ENCODE assay signal across 11 cellular contexts in the genomic region with DNA sequence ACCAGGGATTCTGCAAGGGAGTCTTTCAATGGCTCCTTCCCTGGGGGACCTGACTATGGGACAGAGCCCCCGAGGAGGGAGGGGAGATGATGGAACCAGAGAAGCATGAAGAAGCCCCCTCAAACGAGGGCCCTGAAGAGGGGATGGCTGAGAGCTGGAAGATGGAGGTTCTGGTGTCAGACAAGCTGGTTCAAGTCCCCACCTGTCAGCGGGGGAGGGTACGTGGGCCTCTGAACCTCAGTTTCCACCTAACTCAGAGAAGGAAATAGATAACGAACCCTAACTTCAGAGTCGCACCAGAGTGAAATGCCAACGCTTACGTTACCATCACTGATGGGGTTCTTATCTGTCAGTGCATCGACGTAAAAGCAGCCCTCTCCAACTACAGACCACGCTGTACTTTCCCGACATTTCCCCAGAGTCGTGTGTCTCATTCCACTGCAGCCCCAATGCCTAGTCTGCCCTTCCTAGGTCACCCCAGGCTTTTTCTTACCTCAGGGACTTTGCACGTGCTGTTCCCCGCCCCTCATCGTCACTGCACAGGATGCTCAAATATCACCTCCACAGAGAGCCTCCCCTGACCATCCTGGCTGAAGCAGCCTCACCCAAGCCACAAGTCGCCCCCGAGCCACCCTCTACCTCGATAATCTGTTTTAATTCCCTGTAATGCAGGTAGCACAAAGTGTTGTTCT.
DNase-seq lines count a peak whose midpoint lies in the region; ATAC-seq and TF ChIP-seq lines count a peak whose summit lies in the region.
"Had no signal": no experiment of that assay in that cellular context is flagged by ENCODE, and none has a peak within 500 bp of the region (broad histone marks: within the 10 kb centered on the region; RNA-seq: fewer than 3 reads in every experiment).

No MANE protein-coding gene starts in this region.

- WGBS in spleen, 5 donors = 63 to 83% (median 78%) methylated on average over 19 of the region's 19 CpGs

- peak; percentile 10 for ATAC-seq in activated CD8-positive, alpha-beta memory T cell treated with anti-CD3 and anti-CD28 coated beads, Interleukin-2, amount 10 ng/mL, durations not matched to agents 7 days and 5 days
- ATAC-seq: left ventricle myocardium superior had no signal

- intact Hi-C loops in spleen (cut with DNase I; ENCODE audit: low total_unique reads) = no loop called here

- no peak overlapping the region for H3K4me3 ChIP-seq in spleen
- H3K4me3 ChIP-seq: tibial nerve had no signal

- peaks cover 47 to 100% (median 94%) of the 10 kb centered on the region in 6 donors for H3K4me1 ChIP-seq in spleen

- H3K27me3 ChIP-seq in spleen (replicated peaks in 1 of 7) = no peaks in the 10 kb centered on the region
- H3K27me3 ChIP-seq: tibial nerve had no signal

- no peaks in the 10 kb centered on the region for H3K9me3 Mint-ChIP-seq in activated CD8-positive, alpha-beta memory T cell treated with anti-CD3 and anti-CD28 coated beads, Interleukin-2, amount 10 ng/mL, durations not matched to agents 7 days and 5 days (ENCODE audit: low read depth)

- peaks cover 0 to 5% (median 0%) of the 10 kb centered on the region in 8 donors for H3K9me3 ChIP-seq in spleen

- peaks cover 24% of the 10 kb centered on the region for H3K36me3 Mint-ChIP-seq in activated CD8-positive, alpha-beta memory T cell treated with anti-CD3 and anti-CD28 coated beads, Interleukin-2, amount 10 ng/mL, durations not matched to agents 7 days and 5 days

- DNase-seq in activated CD8-positive, alpha-beta memory T cell treated with anti-CD3 and anti-CD28 coated beads, Interleukin-2, amount 10 ng/mL, durations not matched to agents 7 days and 5 days = peak; percentile 72
- DNase-seq in activated CD8-positive, alpha-beta memory T cell treated with anti-CD3 and anti-CD28 coated beads, Interleukin-2, amount 50 U/mL, for 48 hours = no peak
- peak; percentile 63 for DNase-seq in T-helper 22 cell (ENCODE audit: low read depth)
- no peak for DNase-seq in caudate nucleus (lab: John Stamatoyannopoulos, UW)
- DNase-seq in spleen = no peak
- no peak for DNase-seq in GM20000 (ENCODE audit: low spot score)
- DNase-seq in NCI-H1930 (lab: John Stamatoyannopoulos, UW) = no peak
- no peak for DNase-seq in occipital lobe (lab: John Stamatoyannopoulos, UW)
- DNase-seq: anterior cingulate cortex, left ventricle myocardium superior had no signal

- peaks cover 0 to 37% (median 0%) of the 10 kb centered on the region in 6 donors for H3K36me3 ChIP-seq in spleen
- H3K36me3 ChIP-seq: tibial nerve had no signal

- peak overlapping the region; percentile 14 for H3K27ac ChIP-seq in caudate nucleus (ENCODE audit: low read depth, low read length)
- peak overlapping the region in 5 of 8 donors; percentile 19 to 97 (median 89) for H3K27ac ChIP-seq in spleen
- H3K27ac ChIP-seq: tibial nerve had no signal

- H3K4me3 Mint-ChIP-seq in activated CD8-positive, alpha-beta memory T cell treated with anti-CD3 and anti-CD28 coated beads, Interleukin-2, amount 10 ng/mL, durations not matched to agents 7 days and 5 days = peak overlapping the region; percentile 37

- TF ChIP-seq POLR2A in spleen (IDR thresholded peaks at IDR 0.05) = no peak

- H3K4me1 Mint-ChIP-seq in activated CD8-positive, alpha-beta memory T cell treated with anti-CD3 and anti-CD28 coated beads, Interleukin-2, amount 10 ng/mL, durations not matched to agents 7 days and 5 days = peaks cover 90% of the 10 kb centered on the region

- TF ChIP-seq CTCF in spleen (IDR thresholded peaks at IDR 0.05 in 8 of 11, conservative IDR thresholded peaks at IDR 0.05 in 3 of 11) (no peak), GM20000 (IDR thresholded peaks at IDR 0.05; ENCODE audit: extremely low read depth, missing control alignments) (no peak)

- H3K27me3 Mint-ChIP-seq in activated CD8-positive, alpha-beta memory T cell treated with anti-CD3 and anti-CD28 coated beads, Interleukin-2, amount 10 ng/mL, durations not matched to agents 7 days and 5 days = no peaks in the 10 kb centered on the region

- H3K27ac Mint-ChIP-seq in activated CD8-positive, alpha-beta memory T cell treated with anti-CD3 and anti-CD28 coated beads, Interleukin-2, amount 10 ng/mL, durations not matched to agents 7 days and 5 days = peak overlapping the region; percentile 84

- CTCF ChIA-PET in activated CD8-positive, alpha-beta memory T cell treated with anti-CD3 and anti-CD28 coated beads, Interleukin-2, amount 10 ng/mL, durations not matched to agents 7 days and 5 days (lab: Charles Lee) = interaction anchor here (0.7 to 1.5 kb wide), 2 partner anchors 10 to 21 kb away, joined by 3 read pairs; no protein-coding TSS in a partner anchor

Comparison
In these comparisons a context has a peak if more than half of its experiments do, and no peak if none do; other contexts are left out.
1. DNase-seq: peak in activated CD8-positive, alpha-beta memory T cell treated with anti-CD3 and anti-CD28 coated beads, Interleukin-2, amount 10 ng/mL, durations not matched to agents 7 days and 5 days (single experiment) and T-helper 22 cell (single experiment); none in activated CD8-positive, alpha-beta memory T cell treated with anti-CD3 and anti-CD28 coated beads, Interleukin-2, amount 50 U/mL, for 48 hours (single experiment), caudate nucleus (0 of 61), spleen (single experiment), GM20000 (single experiment), NCI-H1930 (0 of 2) and occipital lobe (single experiment).